8 cellular contexts compared by ENCODE assay signal in the genomic region with DNA sequence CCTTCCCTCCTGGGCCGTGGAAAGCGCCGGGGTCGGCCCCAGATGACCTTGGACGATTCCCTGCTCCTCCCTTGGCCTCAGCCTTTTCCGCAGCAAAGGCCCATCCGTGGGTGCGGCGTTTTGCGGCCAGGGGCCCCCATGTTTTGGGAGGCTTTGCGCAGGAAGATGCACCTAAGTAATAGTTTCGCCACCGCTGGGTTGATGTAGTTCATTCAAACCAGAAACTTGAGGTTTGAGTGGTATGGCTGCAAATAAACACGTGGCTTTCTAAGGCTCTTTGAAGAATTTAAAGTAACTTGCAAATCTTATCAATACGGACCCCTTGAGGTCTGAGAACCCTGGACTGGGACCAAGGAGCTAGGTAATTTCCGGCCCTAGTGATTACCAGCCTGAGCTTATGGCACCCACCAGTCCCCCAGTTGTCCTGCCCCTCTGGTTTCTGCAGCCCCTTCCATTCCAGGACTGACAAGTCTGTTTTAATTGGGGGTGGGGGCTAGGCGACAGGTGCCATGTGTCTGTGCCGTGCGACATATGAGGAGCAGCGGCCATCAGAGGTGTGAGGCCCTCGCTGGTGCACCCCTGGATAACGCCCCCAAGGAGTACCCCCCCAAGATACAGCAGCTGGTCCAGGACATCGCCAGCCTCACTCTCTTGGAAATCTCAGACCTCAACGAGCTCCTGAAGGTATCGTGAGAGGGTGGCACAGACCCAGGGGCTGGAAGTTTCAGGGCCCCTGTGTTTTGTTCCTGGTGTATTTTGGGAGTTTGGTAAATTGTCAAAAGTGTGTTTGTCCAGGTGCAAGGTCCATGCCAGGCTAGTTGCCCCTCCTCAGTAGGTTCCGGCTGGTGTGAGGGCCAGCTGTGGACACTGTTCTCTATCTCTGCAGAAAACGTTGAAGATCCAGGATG. TPM values are rescaled to one million over a fixed set of nuclear protein-coding genes. Genes with fewer than 3 reads are reported as not detected.
DNase-seq lines count a peak whose midpoint lies in the region; ATAC-seq and TF ChIP-seq lines count a peak whose summit lies in the region.

No MANE protein-coding gene starts in this region.

- H3K36me3 ChIP-seq in left ventricle myocardium inferior (peaks cover 60% of the 10 kb centered on the region), suprapubic skin (peaks cover 59% of the 10 kb centered on the region)

- H3K36me3 Mint-ChIP-seq in activated naive CD4-positive, alpha-beta T cell treated with anti-CD3 and anti-CD28 coated beads, Interleukin-2, amount 50 U/mL, for 24 hours: peaks cover 3% of the 10 kb centered on the region

- peak overlapping the region; percentile 83 for H3K4me3 Mint-ChIP-seq in activated naive CD4-positive, alpha-beta T cell treated with anti-CD3 and anti-CD28 coated beads, Interleukin-2, amount 50 U/mL, for 24 hours

- TF ChIP-seq POLR2A in suprapubic skin (IDR thresholded peaks at IDR 0.05): no peak

- H3K27me3 ChIP-seq in left ventricle myocardium inferior (ENCODE audit: low read depth) (no peaks in the 10 kb centered on the region), suprapubic skin (no peaks in the 10 kb centered on the region)

- no peaks in the 10 kb centered on the region for H3K27me3 Mint-ChIP-seq in activated naive CD4-positive, alpha-beta T cell treated with anti-CD3 and anti-CD28 coated beads, Interleukin-2, amount 50 U/mL, for 24 hours

- peak overlapping the region; percentile 35 for H3K27ac Mint-ChIP-seq in activated naive CD4-positive, alpha-beta T cell treated with anti-CD3 and anti-CD28 coated beads, Interleukin-2, amount 50 U/mL, for 24 hours

- peaks cover 44% of the 10 kb centered on the region for H3K4me1 ChIP-seq in left ventricle myocardium inferior
- peaks cover 39% of the 10 kb centered on the region for H3K4me1 ChIP-seq in suprapubic skin

- intact Hi-C loops in left ventricle myocardium inferior (cut with micrococcal nuclease) (no loop called here), left cardiac atrium (cut with DNase I) (no loop called here)

- DNase-seq in left ventricle myocardium inferior: no peak
- DNase-seq in left cardiac atrium: no peak
- peak; percentile 26 for DNase-seq in iris pigment epithelial cell (ENCODE audit: low read depth)
- DNase-seq in suprapubic skin (ENCODE audit: low spot score in 2 of 2): no peak
- no peak for DNase-seq in COR-L47 (lab: John Stamatoyannopoulos, UW)
- no peak for DNase-seq in NCI-H2081 (lab: John Stamatoyannopoulos, UW)

- H3K9me3 Mint-ChIP-seq in activated naive CD4-positive, alpha-beta T cell treated with anti-CD3 and anti-CD28 coated beads, Interleukin-2, amount 50 U/mL, for 24 hours: no peaks in the 10 kb centered on the region

- peaks cover 20% of the 10 kb centered on the region for H3K4me1 Mint-ChIP-seq in activated naive CD4-positive, alpha-beta T cell treated with anti-CD3 and anti-CD28 coated beads, Interleukin-2, amount 50 U/mL, for 24 hours

- H3K9me3 ChIP-seq in left ventricle myocardium inferior (replicated peaks) (no peaks in the 10 kb centered on the region), suprapubic skin (no peaks in the 10 kb centered on the region)

- TF ChIP-seq CTCF in left ventricle myocardium inferior (IDR thresholded peaks at IDR 0.05; ENCODE audit: borderline replicate concordance) (no peak), suprapubic skin (IDR thresholded peaks at IDR 0.05) (no peak)

- no peak for TF ChIP-seq EP300 in suprapubic skin (IDR thresholded peaks at IDR 0.05)

- ATAC-seq in left cardiac atrium: no peak
- no peak for ATAC-seq in HG03280 (IDR thresholded peaks at IDR 0.05; ENCODE audit: unreplicated experiment)

- 54% methylated on average over 13 of the region's 27 CpGs for WGBS in suprapubic skin

- H3K27ac ChIP-seq in left ventricle myocardium inferior (replicated peaks) (peak overlapping the region; percentile 96), suprapubic skin (peak overlapping the region; percentile 96)

- H3K4me3 ChIP-seq in left ventricle myocardium inferior: peak overlapping the region; percentile 98
- peak overlapping the region; percentile 99 for H3K4me3 ChIP-seq in suprapubic skin

RNA-seq across cellular contexts. Expression of a gene that starts 0.8 kb away (rescaled TPM):
- total RNA-seq in left ventricle myocardium inferior (157 TPM), left cardiac atrium (100 to 1,000 TPM; 133 TPM), suprapubic skin (10 to 100 TPM; 27.6 to 65.7 (median 52.1) TPM)

RNA-seq across cellular contexts. Expression of a gene that starts 8.1 kb away (rescaled TPM):
- 8.2 TPM for total RNA-seq in left ventricle myocardium inferior
- total RNA-seq in left cardiac atrium: 10 to 100 TPM; 10.1 to 11.8 TPM
- 10 to 100 TPM; 14.1 to 32.0 (median 16.9) TPM for total RNA-seq in suprapubic skin

RNA-seq across cellular contexts. Expression of a gene that starts 20.2 kb away (rescaled TPM):
- 50.5 TPM for total RNA-seq in left ventricle myocardium inferior
- 10 to 100 TPM; 42.3 to 52.6 TPM for total RNA-seq in left cardiac atrium
- total RNA-seq in suprapubic skin: 100 to 1,000 TPM in 3 of 4 donors, 10 to 100 TPM in 1; 91.0 to 181 (median 107) TPM

RNA-seq across cellular contexts. Expression of a gene that starts 20.4 kb away (rescaled TPM):
- total RNA-seq in left ventricle myocardium inferior (9.0 TPM), left cardiac atrium (10 to 100 TPM; 12.2 to 22.3 TPM), suprapubic skin (10 to 100 TPM; 20.2 to 39.4 (median 36.2) TPM)

RNA-seq across cellular contexts. Expression of a gene that starts 37.5 kb away (rescaled TPM):
- total RNA-seq in left ventricle myocardium inferior (5.6 TPM), left cardiac atrium (1 to 10 TPM; 7.2 to 8.9 TPM), suprapubic skin (10 to 100 TPM; 14.9 to 29.8 (median 24.5) TPM)
